In the genomic region with DNA sequence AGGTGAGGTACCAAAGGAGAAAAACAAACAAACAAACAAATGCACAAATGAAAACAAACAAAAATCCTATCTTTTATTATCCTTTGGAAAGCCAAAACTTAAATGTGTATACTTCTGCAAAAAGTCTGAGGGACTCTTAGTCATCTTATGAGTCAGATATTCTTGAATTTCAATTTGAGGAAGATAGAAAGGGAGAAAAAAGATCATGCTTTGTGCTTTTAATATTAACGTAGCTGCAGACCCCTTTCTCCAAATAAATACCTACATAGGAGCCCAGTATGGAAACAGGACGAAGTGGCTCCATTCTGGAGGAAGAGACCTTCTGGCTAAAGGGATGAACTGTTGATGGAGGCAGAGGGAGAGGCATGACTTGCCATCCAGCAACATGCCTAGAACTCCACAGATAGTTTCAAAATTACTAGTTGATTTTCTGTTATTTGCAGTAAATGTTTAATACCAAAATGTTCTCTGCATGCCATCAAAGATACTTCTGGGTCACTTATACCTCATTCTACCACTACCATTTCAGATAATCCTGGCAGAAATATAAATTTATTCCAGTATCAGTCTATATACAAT, we compare ENCODE assay signal across 16 cellular contexts. TPM values are rescaled to one million over a fixed set of nuclear protein-coding genes. Genes with fewer than 3 reads are reported as not detected.
DNase-seq lines count a peak whose midpoint lies in the region; ATAC-seq and TF ChIP-seq lines count a peak whose summit lies in the region.
"Had no signal": no experiment of that assay in that cellular context is flagged by ENCODE, and none has a peak within 500 bp of the region (broad histone marks: within the 10 kb centered on the region; RNA-seq: fewer than 3 reads in every experiment).

No MANE protein-coding gene starts in this region.

- no peak overlapping the region for H3K9ac ChIP-seq in mesenchymal stem cell (ENCODE audit: low read length)
- H3K9ac ChIP-seq: neural progenitor cell had no signal

- H3K9me3 Mint-ChIP-seq in activated T-helper 1 cell treated with anti-CD3 and anti-CD28 coated beads, Interleukin-12 subunit alpha, Interleukin-12 subunit beta, Interleukin-2, Interleukin-4 antibody, amounts not matched to agents 30 ng/mL and 10 ng/mL and 1 ng/mL, durations not matched to agents 14 hours and 24 hours and 36 hours, result no peaks in the 10 kb centered on the region
- H3K9me3 Mint-ChIP-seq: GM23338, neural progenitor cell had no signal

- no peak overlapping the region for H3K18ac ChIP-seq in mesenchymal stem cell (ENCODE audit: low read depth in 1 of 2, low read length in 2 of 2)

- H3K36me3 Mint-ChIP-seq in activated T-helper 1 cell treated with anti-CD3 and anti-CD28 coated beads, Interleukin-12 subunit alpha, Interleukin-12 subunit beta, Interleukin-2, Interleukin-4 antibody, amounts not matched to agents 30 ng/mL and 10 ng/mL and 1 ng/mL, durations not matched to agents 14 hours and 24 hours and 36 hours (ENCODE audit: low read depth), result no peaks in the 10 kb centered on the region
- H3K36me3 Mint-ChIP-seq: neural progenitor cell had no signal

- ATAC-seq in left lung, result peak; percentile 31
- ATAC-seq: GM23338 had no signal

- no peak overlapping the region for H3K4me3 Mint-ChIP-seq in activated T-helper 1 cell treated with anti-CD3 and anti-CD28 coated beads, Interleukin-12 subunit alpha, Interleukin-12 subunit beta, Interleukin-2, Interleukin-4 antibody, amounts not matched to agents 30 ng/mL and 10 ng/mL and 1 ng/mL, durations not matched to agents 14 hours and 24 hours and 36 hours
- H3K4me3 Mint-ChIP-seq: GM23338, neural progenitor cell had no signal

- no peak overlapping the region for H2BK120ac ChIP-seq in mesenchymal stem cell (ENCODE audit: low read depth, low read length)

- peaks cover 0 to 4% of the 10 kb centered on the region in 2 donors for H3K4me1 ChIP-seq in left lung
- H3K4me1 ChIP-seq in mesenchymal stem cell (ENCODE audit: control insufficient read depth, insufficient read depth, low read depth, low read length), result no peaks in the 10 kb centered on the region
- H3K4me1 ChIP-seq: neural progenitor cell had no signal

- no peak overlapping the region for H3K23ac ChIP-seq in mesenchymal stem cell (ENCODE audit: low read length in 2 of 2)

- no peaks in the 10 kb centered on the region for H3K79me1 ChIP-seq in mesenchymal stem cell (replicated peaks; ENCODE audit: low read length, poor library complexity, severe bottlenecking)

- H3K4me3 ChIP-seq in left lung (no peak overlapping the region), mesenchymal stem cell (ENCODE audit: insufficient read depth in 1 of 2, low read depth in 1 of 2, low read length in 2 of 2) (no peak overlapping the region)
- H3K4me3 ChIP-seq: GM23338, MG63, neural progenitor cell had no signal

- peak; percentile 29 for DNase-seq in GM13976 (ENCODE audit: low spot score)
- peak; percentile 18 for DNase-seq in M059J (ENCODE audit: low read depth)
- DNase-seq in activated T-helper 1 cell treated with anti-CD3 and anti-CD28 coated beads, Interleukin-12 subunit alpha, Interleukin-12 subunit beta, Interleukin-2, Interleukin-4 antibody, amounts not matched to agents 30 ng/mL and 10 ng/mL and 1 ng/mL, durations not matched to agents 14 hours and 24 hours and 36 hours (ENCODE audit: low spot score), result no peak
- DNase-seq in left lung, result no peak
- DNase-seq in cerebellar nuclear complex (lab: John Stamatoyannopoulos, UW), result no peak
- no peak for DNase-seq in mesenchymal stem cell
- no peak for DNase-seq in NCI-H2081 treated with DMSO at 0.1 percent for 48 hours (lab: John Stamatoyannopoulos, UW)
- DNase-seq: activated CD4-positive, alpha-beta T cell treated with anti-CD3 and anti-CD28 coated beads for 48 hours; DMS79 treated with DMSO at 0.1 percent for 48 hours; MG63; retina; substantia nigra had no signal

- H3K4me2 ChIP-seq in mesenchymal stem cell (ENCODE audit: low read length, poor library complexity, severe bottlenecking), result no peak overlapping the region
- H3K4me2 ChIP-seq: GM23338, neural progenitor cell had no signal

- peak overlapping the region; percentile 22 for H3K27ac Mint-ChIP-seq in activated T-helper 1 cell treated with anti-CD3 and anti-CD28 coated beads, Interleukin-12 subunit alpha, Interleukin-12 subunit beta, Interleukin-2, Interleukin-4 antibody, amounts not matched to agents 30 ng/mL and 10 ng/mL and 1 ng/mL, durations not matched to agents 14 hours and 24 hours and 36 hours
- H3K27ac Mint-ChIP-seq: GM23338, neural progenitor cell had no signal

- no CpG with 5 or more reads among the region's 2 CpGs for whole genome bisulfite sequencing in mesenchymal stem cell

- H3K4ac ChIP-seq in mesenchymal stem cell (ENCODE audit: low read depth in 1 of 2, low read length in 2 of 2), result no peak overlapping the region

- no peak overlapping the region for H3K14ac ChIP-seq in mesenchymal stem cell (ENCODE audit: low read length in 2 of 2)

- H2BK5ac ChIP-seq in mesenchymal stem cell (ENCODE audit: low read depth, low read length, poor library complexity, severe bottlenecking), result no peak overlapping the region

- no peak overlapping the region for H3K27ac ChIP-seq in left lung
- no peak overlapping the region for H3K27ac ChIP-seq in mesenchymal stem cell (ENCODE audit: low read length, poor library complexity, severe bottlenecking)
- H3K27ac ChIP-seq: C4-2B, neural progenitor cell had no signal

- peaks cover 11% of the 10 kb centered on the region for H3K4me1 Mint-ChIP-seq in activated T-helper 1 cell treated with anti-CD3 and anti-CD28 coated beads, Interleukin-12 subunit alpha, Interleukin-12 subunit beta, Interleukin-2, Interleukin-4 antibody, amounts not matched to agents 30 ng/mL and 10 ng/mL and 1 ng/mL, durations not matched to agents 14 hours and 24 hours and 36 hours (ENCODE audit: low read depth)
- H3K4me1 Mint-ChIP-seq: GM23338, neural progenitor cell had no signal

- H2BK12ac ChIP-seq in mesenchymal stem cell (ENCODE audit: low read length in 2 of 2), result no peak overlapping the region

- intact Hi-C loops in activated T-helper 1 cell treated with anti-CD3 and anti-CD28 coated beads, Interleukin-12 subunit alpha, Interleukin-12 subunit beta, Interleukin-2, Interleukin-4 antibody, amounts not matched to agents 30 ng/mL and 10 ng/mL and 1 ng/mL, durations not matched to agents 14 hours and 24 hours and 36 hours (cut with micrococcal nuclease), result no loop called here
- intact Hi-C loops in left lung (cut with DNase I), result no loop called here

- no peaks in the 10 kb centered on the region for H3K27me3 ChIP-seq in left lung
- no peaks in the 10 kb centered on the region for H3K27me3 ChIP-seq in mesenchymal stem cell (ENCODE audit: control insufficient read depth in 1 of 2, insufficient read depth in 1 of 2, low read length in 2 of 2)
- H3K27me3 ChIP-seq: MG63, neural progenitor cell had no signal

- no peak overlapping the region for H4K91ac ChIP-seq in mesenchymal stem cell (ENCODE audit: low read length)

- H4K8ac ChIP-seq in mesenchymal stem cell (ENCODE audit: low read length), result no peak overlapping the region

- H3K9me3 ChIP-seq in left lung (no peaks in the 10 kb centered on the region), mesenchymal stem cell (ENCODE audit: control insufficient read depth, low read length) (no peaks in the 10 kb centered on the region)
- H3K9me3 ChIP-seq: MG63 had no signal

- H2AK5ac ChIP-seq in mesenchymal stem cell (ENCODE audit: low read length, severe bottlenecking), result no peak overlapping the region

- in situ Hi-C loops in GM13976 (cut with MboI; ENCODE audit: low sequenced_read_pairs, unreplicated experiment), result no loop called here

- H3K27me3 Mint-ChIP-seq in activated T-helper 1 cell treated with anti-CD3 and anti-CD28 coated beads, Interleukin-12 subunit alpha, Interleukin-12 subunit beta, Interleukin-2, Interleukin-4 antibody, amounts not matched to agents 30 ng/mL and 10 ng/mL and 1 ng/mL, durations not matched to agents 14 hours and 24 hours and 36 hours (ENCODE audit: insufficient read depth), result no peaks in the 10 kb centered on the region

- no peak overlapping the region for H2AFZ ChIP-seq in mesenchymal stem cell (ENCODE audit: low read depth, low read length)
- H2AFZ ChIP-seq: GM23338, neural progenitor cell had no signal

- H2BK15ac ChIP-seq in mesenchymal stem cell (ENCODE audit: low read depth, poor library complexity, severe bottlenecking), result no peak overlapping the region

- no peaks in the 10 kb centered on the region for H3K36me3 ChIP-seq in left lung
- H3K36me3 ChIP-seq in mesenchymal stem cell (ENCODE audit: control insufficient read depth in 1 of 2, insufficient read depth in 2 of 2, low read depth in 1 of 2, low read length in 2 of 2), result no peaks in the 10 kb centered on the region
- H3K36me3 ChIP-seq: MG63, neural progenitor cell had no signal

- no peak for TF ChIP-seq CTCF in GM13976 (IDR thresholded peaks at IDR 0.05; ENCODE audit: borderline replicate concordance, control extremely low read depth, extremely low read depth, insufficient read depth, missing control alignments)
- no peak for TF ChIP-seq CTCF in left lung (IDR thresholded peaks at IDR 0.05)

RNA-seq across cellular contexts. Expression of a gene that starts 25.4 kb away (rescaled TPM):
- total RNA-seq in M059J (2014; rRNA removed; shearing (Covaris generic)), result not detected in 2 replicates
- 0.12 TPM in 1 of 2 replicates, not detected in the other for total RNA-seq in activated T-helper 1 cell treated with anti-CD3 and anti-CD28 coated beads, Interleukin-12 subunit alpha, Interleukin-12 subunit beta, Interleukin-2, Interleukin-4 antibody, amounts not matched to agents 30 ng/mL and 10 ng/mL and 1 ng/mL, durations not matched to agents 14 hours and 24 hours and 36 hours
- under 1 TPM; 0.16 to 0.26 TPM for total RNA-seq in left lung
- polyA plus RNA-seq in mesenchymal stem cell (2013, experiment 1 of 2), result 0.01 TPM
- 0.01 TPM for polyA plus RNA-seq in mesenchymal stem cell (2013, experiment 2 of 2)
- total RNA-seq: GM23338, mesenteric fat pad had no signal

Comparison
In these comparisons a context has a peak if more than half of its experiments do, and no peak if none do; other contexts are left out.
1. DNase-seq: peak in GM13976 (single experiment) and M059J (single experiment); none in activated T-helper 1 cell treated with anti-CD3 and anti-CD28 coated beads, Interleukin-12 subunit alpha, Interleukin-12 subunit beta, Interleukin-2, Interleukin-4 antibody, amounts not matched to agents 30 ng/mL and 10 ng/mL and 1 ng/mL, durations not matched to agents 14 hours and 24 hours and 36 hours (single experiment), left lung (0 of 2), cerebellar nuclear complex (0 of 2), mesenchymal stem cell (single experiment) and NCI-H2081 treated with DMSO at 0.1 percent for 48 hours (single experiment).